In genomic region chr6:2952557-2953095, GRCh38 we compare ENCODE assay signal across 8 cellular contexts. TPM values are rescaled to one million over a fixed set of nuclear protein-coding genes. Genes with fewer than 3 reads are reported as not detected.
DNase-seq lines count a peak whose midpoint lies in the region; ATAC-seq and TF ChIP-seq lines count a peak whose summit lies in the region.

No MANE protein-coding gene starts in this region.

- H3K4me3 Mint-ChIP-seq in brain = peak overlapping the region in 3 of 5 experiments; percentile 7 to 33 (median 18)

- ATAC-seq in HG03159 (IDR thresholded peaks at IDR 0.05; ENCODE audit: unreplicated experiment) = no peak

- H3K27me3 ChIP-seq in ACC112 (ENCODE audit: insufficient read depth, low read length) (no peaks in the 10 kb centered on the region), skeletal muscle tissue (ENCODE audit: control insufficient read depth in 3 of 3, insufficient read depth in 3 of 3, low read length in 3 of 3) (no peaks in the 10 kb centered on the region)

- peak overlapping the region; percentile 1 for H2AFZ ChIP-seq in ACC112 (ENCODE audit: low read length, unreplicated experiment)

- TF ChIP-seq CTCF in GM13977 (IDR thresholded peaks at IDR 0.05; ENCODE audit: extremely low read depth, insufficient read depth, missing control alignments) (peak; percentile 46), brain (conservative IDR thresholded peaks at IDR 0.05) (peak; percentile 99)

- H3K36me3 Mint-ChIP-seq in brain = peaks cover 26% of the 10 kb centered on the region

- peaks cover 0 to 3% (median 0%) of the 10 kb centered on the region in 5 experiments for H3K9me3 Mint-ChIP-seq in brain

- no peaks in the 10 kb centered on the region for H3K27me3 Mint-ChIP-seq in brain

- H3K27ac ChIP-seq in ACC112 (ENCODE audit: low read depth, low read length) (peak overlapping the region; percentile 39; the same call in 1 of the 2 replicates), skeletal muscle tissue (ENCODE audit: low read depth, low read length) (peak overlapping the region; percentile 28)

- peaks cover 13% of the 10 kb centered on the region for H3K4me1 ChIP-seq in ACC112 (ENCODE audit: control insufficient read depth, insufficient read depth, low read length, unreplicated experiment)
- peaks cover 14 to 22% (median 21%) of the 10 kb centered on the region in 3 donors for H3K4me1 ChIP-seq in skeletal muscle tissue (ENCODE audit: control insufficient read depth in 3 of 3, insufficient read depth in 3 of 3, low read length in 3 of 3)

- H3K4me3 ChIP-seq in ACC112 (ENCODE audit: low read depth, low read length) = no peak overlapping the region
- peak overlapping the region; percentile 54 for H3K4me3 ChIP-seq in Jurkat, Clone E6-1 (ENCODE audit: low read length)
- H3K4me3 ChIP-seq in skeletal muscle tissue (ENCODE audit: low read length in 3 of 3) = peak overlapping the region in 1 of 3 donors; percentile 50

- H3K36me3 ChIP-seq in ACC112 (ENCODE audit: insufficient read depth, low read length) (peaks cover 19% of the 10 kb centered on the region), skeletal muscle tissue (ENCODE audit: control insufficient read depth in 3 of 3, insufficient read depth in 3 of 3, low read length in 3 of 3) (peaks cover 14 to 22% (median 15%) of the 10 kb centered on the region in 3 donors)

- H3K27ac Mint-ChIP-seq in brain = peak overlapping the region in 3 of 5 experiments; percentile 58 to 86 (median 69)

- H3K9me3 ChIP-seq in skeletal muscle tissue (ENCODE audit: control insufficient read depth in 3 of 3, low read length in 3 of 3) = no peaks in the 10 kb centered on the region

- DNase-seq in GM13977 (ENCODE audit: low spot score) = peak; percentile 50
- DNase-seq in Jurkat, Clone E6-1 (ENCODE audit: low read depth, low spot score) = peak; percentile 75
- peak in 3 of 5 experiments; percentile 45 to 61 (median 45) for DNase-seq in T-helper 2 cell
- DNase-seq in iPS-NIHi7 (ENCODE audit: extremely low spot score) = peak; percentile 84

- in situ Hi-C loops in GM13977 (cut with MboI; ENCODE audit: low pct_unique_long_range_greater_than_20kb, low sequenced_read_pairs, unreplicated experiment) = no loop called here

- peaks cover 21% of the 10 kb centered on the region for H3K79me2 ChIP-seq in ACC112 (ENCODE audit: control insufficient read depth, insufficient read depth, low read length, unreplicated experiment)

- peaks cover 18% of the 10 kb centered on the region for H3K4me1 Mint-ChIP-seq in brain

- peak overlapping the region in 1 of 3 donors; percentile 57 for H3K9ac ChIP-seq in skeletal muscle tissue (ENCODE audit: low read depth in 1 of 3, low read length in 3 of 3)

RNA-seq across cellular contexts. Expression of gene SERPINB6, which starts 18.7 kb away (rescaled TPM):
- not detected for polyA plus RNA-seq in Jurkat, Clone E6-1 (2012; ENCODE audit: insufficient read depth, insufficient read length)
- 50.6 TPM for polyA plus RNA-seq in brain (ENCODE audit: insufficient read depth, low read depth, low replicate concordance)
- total RNA-seq in skeletal muscle tissue = 52.7 TPM

RNA-seq across cellular contexts. Expression of gene NQO2, which starts 47.1 kb away (rescaled TPM):
- 81.8 TPM for polyA plus RNA-seq in Jurkat, Clone E6-1 (2012; ENCODE audit: insufficient read depth, insufficient read length)
- polyA plus RNA-seq in brain (ENCODE audit: insufficient read depth, low read depth, low replicate concordance) = 16.8 TPM
- total RNA-seq in skeletal muscle tissue = 5.7 TPM

RNA-seq across cellular contexts. Expression of gene SERPINB9, which starts 49.5 kb away (rescaled TPM):
- polyA plus RNA-seq in Jurkat, Clone E6-1 (2012; ENCODE audit: insufficient read depth, insufficient read length) = 1.5 TPM
- 2.4 TPM for polyA plus RNA-seq in brain (ENCODE audit: insufficient read depth, low read depth, low replicate concordance)
- 3.1 TPM for total RNA-seq in skeletal muscle tissue
